Comparison of ENCODE assay signal across 8 cellular contexts in genomic region chr10:71773221-71773971, GRCh38. TPM values are rescaled to one million over a fixed set of nuclear protein-coding genes. Genes with fewer than 3 reads are reported as not detected.
DNase-seq lines count a peak whose midpoint lies in the region; ATAC-seq and TF ChIP-seq lines count a peak whose summit lies in the region.

VSIR (minus strand) TSS chr10:71773520; CDS start chr10:71773439, 81 bp downstream.

- DNase-seq in BE2C = peak; percentile 87
- DNase-seq in PC-9 = peak; percentile 89 to 97
- DNase-seq in activated T-helper 1 cell treated with anti-CD3 and anti-CD28 coated beads, Interleukin-2, amount 50 U/mL, for 16 hours (ENCODE audit: low read depth in 1 of 2, low spot score in 1 of 2) = peak; percentile 83 to 95
- peak; percentile 69 to 72 for DNase-seq in fibroblast of lung (ENCODE audit: low read depth in 2 of 2)
- DNase-seq in naive thymus-derived CD8-positive, alpha-beta T cell = peak; percentile 90 to 100 (median 96)
- DNase-seq in stimulated activated naive CD4-positive, alpha-beta T cell treated with Interleukin-2 at 50 U/mL for 16 hours (lab: John Stamatoyannopoulos, UW) = peak; percentile 91

- POLR2A ChIA-PET in PC-9 (lab: Charles Lee; ENCODE audit: unreplicated experiment) = interaction anchor here (0.6 to 0.8 kb wide), 10 partner anchors 8 to 1627 kb away, joined by 3 to 6 read pairs (median 3); partner anchors contain the start of gene TYSND1
- POLR2A ChIA-PET in naive thymus-derived CD8-positive, alpha-beta T cell (lab: Charles Lee) = interaction anchor here (0.6 to 25.4 kb wide), 18 partner anchors 10 to 458 kb away, joined by 3 to 1679 read pairs (median 4); partner anchors contain the start of genes C10orf105, PSAP and SLC29A3

- H3K36me3 ChIP-seq in BE2C (no peaks in the 10 kb centered on the region), PC-9 (ENCODE audit: low read depth) (peaks cover 6% of the 10 kb centered on the region), fibroblast of lung (ENCODE audit: control insufficient read depth, insufficient read depth, low read length) (peaks cover 1% of the 10 kb centered on the region)

- H3K9ac ChIP-seq in fibroblast of lung (ENCODE audit: insufficient read depth, low read length) = peak within 1 kb of the TSS; percentile 71

- no peaks in the 10 kb centered on the region for H3K27me3 Mint-ChIP-seq in naive thymus-derived CD8-positive, alpha-beta T cell

- BruUV-seq in PC-9 (replicated peaks; lab: Mats Ljungman, UMichigan) = no TSS peak

- H3K4me1 Mint-ChIP-seq in naive thymus-derived CD8-positive, alpha-beta T cell = peaks cover 33 to 81% (median 64%) of the 10 kb centered on the region in 4 donors

- H2AFZ ChIP-seq in PC-9 (peak within 1 kb of the TSS; percentile 71), fibroblast of lung (ENCODE audit: low read length) (peak within 1 kb of the TSS; percentile 83)

- H3K9me3 Mint-ChIP-seq in naive thymus-derived CD8-positive, alpha-beta T cell = no peaks in the 10 kb centered on the region

- peak within 1 kb of the TSS; percentile 80 to 99 (median 95) for H3K27ac Mint-ChIP-seq in naive thymus-derived CD8-positive, alpha-beta T cell

- intact Hi-C loops in PC-9 (cut with micrococcal nuclease; ENCODE audit: unreplicated experiment) = loop anchor here (2.0 kb wide), 2 partner anchors 75 to 115 kb away; no protein-coding TSS in a partner anchor

- peak within 1 kb of the TSS; percentile 51 for H3K27ac ChIP-seq in PC-9
- H3K27ac ChIP-seq in fibroblast of lung (ENCODE audit: insufficient read depth, low read length) = peak within 1 kb of the TSS; percentile 22

- H3K9me3 ChIP-seq in BE2C = no peaks in the 10 kb centered on the region
- no peaks in the 10 kb centered on the region for H3K9me3 ChIP-seq in PC-9 (ENCODE audit: insufficient read depth, low read depth)
- no peaks in the 10 kb centered on the region for H3K9me3 ChIP-seq in fibroblast of lung (ENCODE audit: control insufficient read depth, insufficient read depth, low read depth, low read length)

- peak; percentile 79 for TF ChIP-seq POLR2A in GM19193 (IDR thresholded peaks at IDR 0.05; ENCODE audit: extremely low read depth, insufficient read depth, insufficient read length)

- H3K4me1 ChIP-seq in BE2C (no peaks in the 10 kb centered on the region), PC-9 (replicated peaks; ENCODE audit: insufficient read depth) (peaks cover 60% of the 10 kb centered on the region), fibroblast of lung (ENCODE audit: control insufficient read depth, extremely low read depth, insufficient read depth, low read length) (peaks cover 35% of the 10 kb centered on the region)

- no peaks in the 10 kb centered on the region for H4K20me1 ChIP-seq in PC-9 (ENCODE audit: insufficient read depth)
- H4K20me1 ChIP-seq in fibroblast of lung (ENCODE audit: control insufficient read depth, extremely low read depth, insufficient read depth, low read length) = no peaks in the 10 kb centered on the region

- H3F3A ChIP-seq in PC-9 (ENCODE audit: insufficient read depth, low read depth) = peaks cover 33% of the 10 kb centered on the region

- TF ChIP-seq CTCF in BE2C (IDR thresholded peaks at IDR 0.05; ENCODE audit: low read depth, low read length) = peak; percentile 64
- TF ChIP-seq CTCF in PC-9 (conservative IDR thresholded peaks at IDR 0.05) = peak; percentile 89
- TF ChIP-seq CTCF in fibroblast of lung (conservative IDR thresholded peaks at IDR 0.05 in 1 of 2, IDR thresholded peaks at IDR 0.05 in 1 of 2; ENCODE audit: low read depth in 1 of 2, low read length in 2 of 2) = peak; percentile 58 to 79

- H3K79me2 ChIP-seq in PC-9 (ENCODE audit: low read depth) (peaks cover 43% of the 10 kb centered on the region), fibroblast of lung (ENCODE audit: control insufficient read depth, insufficient read depth, low read length) (peaks cover 2% of the 10 kb centered on the region)

- CTCF ChIA-PET in PC-9 (lab: Charles Lee) = interaction anchor here (0.9 to 1.8 kb wide), 8 partner anchors 8 to 472 kb away, joined by 3 to 6 read pairs (median 4); no protein-coding TSS in a partner anchor

- H3K4me3 Mint-ChIP-seq in naive thymus-derived CD8-positive, alpha-beta T cell = peak within 1 kb of the TSS; percentile 82 to 99 (median 94)

- peak within 1 kb of the TSS; percentile 99 for H3K4me2 ChIP-seq in PC-9
- peak within 1 kb of the TSS; percentile 96 for H3K4me2 ChIP-seq in fibroblast of lung (ENCODE audit: extremely low read depth, insufficient read depth, low read length)

- H3K4me3 ChIP-seq in BE2C (ENCODE audit: low read depth, low read length) (peak within 1 kb of the TSS; percentile 58), PC-9 (peak within 1 kb of the TSS; percentile 81), fibroblast of lung (replicated peaks in 1 of 4; ENCODE audit: control extremely low read depth in 1 of 4, insufficient read depth in 1 of 4, low read depth in 3 of 4, low read length in 4 of 4) (peak within 1 kb of the TSS; percentile 53 to 80 (median 58))

- no peaks in the 10 kb centered on the region for H3K9me2 ChIP-seq in PC-9 (ENCODE audit: insufficient read depth)

- H3K36me3 Mint-ChIP-seq in naive thymus-derived CD8-positive, alpha-beta T cell = peaks cover 0 to 17% (median 9%) of the 10 kb centered on the region in 3 donors

- peak; percentile 25 for ATAC-seq in HG03558 (IDR thresholded peaks at IDR 0.05; ENCODE audit: extremely low read depth, unreplicated experiment)
- ATAC-seq in naive thymus-derived CD8-positive, alpha-beta T cell = peak; percentile 74 to 84

- no peaks in the 10 kb centered on the region for H3K27me3 ChIP-seq in BE2C
- H3K27me3 ChIP-seq in PC-9 (ENCODE audit: insufficient read depth, low read depth) = no peaks in the 10 kb centered on the region
- peaks cover 4% of the 10 kb centered on the region for H3K27me3 ChIP-seq in fibroblast of lung (ENCODE audit: control insufficient read depth, insufficient read depth, low read length)

RNA-seq across cellular contexts. Expression of gene VSIR, which starts in this region (rescaled TPM):
- polyA plus RNA-seq in BE2C (2012; ENCODE audit: insufficient read depth, insufficient read length, low read depth) = 2.5 TPM
- total RNA-seq in PC-9 (2021) (57.7 and 59.3 TPM in 2 replicates), fibroblast of lung (24.4 and 44.1 TPM in 2 replicates)
- polyA plus RNA-seq in fibroblast of lung = 14.1 and 39.9 TPM in 2 replicates
- 29.2 and 57.9 TPM in 2 replicates for polyA plus RNA-seq in fibroblast of lung (2012)
- polyA minus RNA-seq in fibroblast of lung (ENCODE audit: low replicate concordance) = 38.7 and 156 TPM in 2 replicates
- 100 to 1,000 TPM; 102 to 114 TPM for total RNA-seq in naive thymus-derived CD8-positive, alpha-beta T cell
- polyA plus RNA-seq in naive thymus-derived CD8-positive, alpha-beta T cell = 100 to 1,000 TPM; 211 to 343 (median 262) TPM

Comparison
In these comparisons a context has a peak if more than half of its experiments do, and no peak if none do; other contexts are left out.
1. Peak in every context shown above with its lines: DNase-seq, ATAC-seq, H3K4me3 ChIP-seq and H3K27ac ChIP-seq.